ENCODE assay signal across 8 cellular contexts in genomic region chr5:79858097-79858723, GRCh38.
A peak's percentile ranks its signal among the peaks of the same experiment; 100 is the strongest.
DNase-seq lines count a peak whose midpoint lies in the region; ATAC-seq and TF ChIP-seq lines count a peak whose summit lies in the region.

No MANE protein-coding gene starts in this region.

- ATAC-seq in activated T-cell treated with anti-CD3 and anti-CD28 coated beads, Interleukin-2, amount 50 U/mL, for 4 hours: peak; percentile 48 to 52
- no peak for ATAC-seq in stimulated activated naive CD8-positive, alpha-beta T cell treated with anti-CD3 and anti-CD28 coated beads, Interleukin-15, Interleukin-2, amounts not matched to agents 100 U/mL and 50 U/mL, for 24 hours
- ATAC-seq in GM18505 (IDR thresholded peaks at IDR 0.05; ENCODE audit: unreplicated experiment): no peak

- no peaks in the 10 kb centered on the region for H3K27me3 ChIP-seq in CD8-positive, alpha-beta memory T cell (ENCODE audit: insufficient read depth, low read length, poor library complexity, severe bottlenecking)
- H3K27me3 ChIP-seq in neural cell (ENCODE audit: insufficient read depth, low read depth, low read length): no peaks in the 10 kb centered on the region

- H3K36me3 Mint-ChIP-seq in CD8-positive, alpha-beta memory T cell: no peaks in the 10 kb centered on the region
- no peaks in the 10 kb centered on the region for H3K36me3 Mint-ChIP-seq in activated T-cell treated with anti-CD3 and anti-CD28 coated beads, Interleukin-2, amount 50 U/mL, for 4 hours (ENCODE audit: insufficient read depth)

- H3F3A ChIP-seq in neural cell (ENCODE audit: insufficient read depth, low read length, poor library complexity, severe bottlenecking): no peaks in the 10 kb centered on the region

- H3K27ac Mint-ChIP-seq in CD8-positive, alpha-beta memory T cell: no peak overlapping the region

- H3K4me1 Mint-ChIP-seq in CD8-positive, alpha-beta memory T cell: no peaks in the 10 kb centered on the region
- no peaks in the 10 kb centered on the region for H3K4me1 Mint-ChIP-seq in activated T-cell treated with anti-CD3 and anti-CD28 coated beads, Interleukin-2, amount 50 U/mL, for 4 hours (ENCODE audit: low read depth)

- no peak overlapping the region for H2AFZ ChIP-seq in neural cell (ENCODE audit: low read depth, low read length)

- no peaks in the 10 kb centered on the region for H3K9me2 ChIP-seq in neural cell (ENCODE audit: insufficient read depth, low read length)

- H3K4me3 Mint-ChIP-seq in CD8-positive, alpha-beta memory T cell: no peak overlapping the region
- H3K4me3 Mint-ChIP-seq in activated T-cell treated with anti-CD3 and anti-CD28 coated beads, Interleukin-2, amount 50 U/mL, for 4 hours: no peak overlapping the region

- H3K36me3 ChIP-seq in CD8-positive, alpha-beta memory T cell (ENCODE audit: insufficient read depth, low read length): no peaks in the 10 kb centered on the region
- H3K36me3 ChIP-seq in neural cell (ENCODE audit: insufficient read depth, low read length): no peaks in the 10 kb centered on the region

- H3K27ac ChIP-seq in CD8-positive, alpha-beta memory T cell (ENCODE audit: low read depth, low read length): no peak overlapping the region
- H3K27ac ChIP-seq in neural cell (ENCODE audit: low read length): no peak overlapping the region

- H3K4me2 ChIP-seq in neural cell (ENCODE audit: low read length): no peak overlapping the region

- no peaks in the 10 kb centered on the region for H3K4me1 ChIP-seq in CD8-positive, alpha-beta memory T cell (ENCODE audit: insufficient read depth, low read length)

- DNase-seq in CD8-positive, alpha-beta memory T cell: peak; percentile 45 to 76 (median 64)
- DNase-seq in HFF-Myc (ENCODE audit: extremely low read depth, low read depth) (peak; percentile 33), OCI-M2 (lab: John Stamatoyannopoulos, UW; ENCODE audit: unreplicated experiment) (peak; percentile 5), fibroblast of peridontal ligament (ENCODE audit: extremely low read depth) (peak; percentile 78)
- DNase-seq in activated T-cell treated with anti-CD3 and anti-CD28 coated beads, Interleukin-2, amount 50 U/mL, for 4 hours: peak; percentile 81
- peak; percentile 83 for DNase-seq in stimulated activated naive CD8-positive, alpha-beta T cell treated with anti-CD3 and anti-CD28 coated beads, Interleukin-15, Interleukin-2, amounts not matched to agents 100 U/mL and 50 U/mL, for 24 hours

- peaks cover 0 to 6% of the 10 kb centered on the region in 2 donors for H3K27me3 Mint-ChIP-seq in CD8-positive, alpha-beta memory T cell
- peaks cover 3% of the 10 kb centered on the region for H3K27me3 Mint-ChIP-seq in activated T-cell treated with anti-CD3 and anti-CD28 coated beads, Interleukin-2, amount 50 U/mL, for 4 hours (ENCODE audit: low read depth)

- peak; percentile 89 for TF ChIP-seq RAD21 in neural cell (conservative IDR thresholded peaks at IDR 0.05)

- H3K9ac ChIP-seq in neural cell (ENCODE audit: low read length): no peak overlapping the region

- no peaks in the 10 kb centered on the region for H4K20me1 ChIP-seq in neural cell (ENCODE audit: insufficient read depth)

- H3K9me3 ChIP-seq in CD8-positive, alpha-beta memory T cell (ENCODE audit: low read length): no peaks in the 10 kb centered on the region
- H3K9me3 ChIP-seq in neural cell (ENCODE audit: low read length): no peaks in the 10 kb centered on the region

- no peaks in the 10 kb centered on the region for H3K79me2 ChIP-seq in neural cell (replicated peaks; ENCODE audit: insufficient read depth, low read length)

- TF ChIP-seq CTCF in HFF-Myc (IDR thresholded peaks at IDR 0.05; ENCODE audit: low read depth, low read length, missing control alignments) (peak; percentile 95), neural cell (IDR thresholded peaks at IDR 0.05; ENCODE audit: poor library complexity, severe bottlenecking) (peak; percentile 91)

- TF ChIP-seq EP300 in neural cell (conservative IDR thresholded peaks at IDR 0.05; ENCODE audit: poor library complexity, severe bottlenecking): no peak

- TF ChIP-seq POLR2A in GM18505 (IDR thresholded peaks at IDR 0.05; ENCODE audit: borderline replicate concordance, extremely low read depth, insufficient read depth, insufficient read length): no peak

- CTCF ChIA-PET in CD8-positive, alpha-beta memory T cell (lab: Charles Lee): interaction anchor here (0.9 to 2.4 kb wide), 5 partner anchors 12 to 305 kb away, joined by 3 to 11 read pairs (median 5); no protein-coding TSS in a partner anchor

- POLR2A ChIA-PET in CD8-positive, alpha-beta memory T cell (lab: Charles Lee): no interaction called here

- no peak overlapping the region for H3K4me3 ChIP-seq in CD8-positive, alpha-beta memory T cell (ENCODE audit: low read length)
- H3K4me3 ChIP-seq in HFF-Myc (replicated peaks; ENCODE audit: low read depth, low read length) (no peak overlapping the region), neural cell (ENCODE audit: low read length) (no peak overlapping the region)

- H3K9me3 Mint-ChIP-seq in CD8-positive, alpha-beta memory T cell: no peaks in the 10 kb centered on the region
- H3K9me3 Mint-ChIP-seq in activated T-cell treated with anti-CD3 and anti-CD28 coated beads, Interleukin-2, amount 50 U/mL, for 4 hours: no peaks in the 10 kb centered on the region

TF ChIP-seq in neural cell, 6 proteins besides CTCF, POLR2A, EP300 and RAD21:
- no peak for TF ChIP-seq TAF1 (IDR thresholded peaks at IDR 0.05; ENCODE audit: low read depth)
- no peak for TF ChIP-seq POLR2AphosphoS5 (IDR thresholded peaks at IDR 0.05)
- TF ChIP-seq SMC3 (conservative IDR thresholded peaks at IDR 0.05; ENCODE audit: poor library complexity): peak; percentile 92
- TF ChIP-seq MXI1 (conservative IDR thresholded peaks at IDR 0.05; ENCODE audit: poor library complexity, severe bottlenecking): no peak
- no peak for TF ChIP-seq EZH2 (IDR thresholded peaks at IDR 0.05; ENCODE audit: borderline replicate concordance, insufficient read depth, low read length, poor library complexity, severe bottlenecking)
- TF ChIP-seq REST (IDR thresholded peaks at IDR 0.05; ENCODE audit: borderline replicate concordance): no peak

Comparison
In these comparisons a context has a peak if more than half of its experiments do, and no peak if none do; other contexts are left out.
1. DNase-seq: peak in every context shown above with its lines; median percentile 83 in stimulated activated naive CD8-positive, alpha-beta T cell treated with anti-CD3 and anti-CD28 coated beads, Interleukin-15, Interleukin-2, amounts not matched to agents 100 U/mL and 50 U/mL, for 24 hours; 81 in activated T-cell treated with anti-CD3 and anti-CD28 coated beads, Interleukin-2, amount 50 U/mL, for 4 hours; 78 in fibroblast of peridontal ligament; 64 in CD8-positive, alpha-beta memory T cell; 33 in HFF-Myc; 5 in OCI-M2.
2. ATAC-seq: peak in activated T-cell treated with anti-CD3 and anti-CD28 coated beads, Interleukin-2, amount 50 U/mL, for 4 hours (2 of 2); none in stimulated activated naive CD8-positive, alpha-beta T cell treated with anti-CD3 and anti-CD28 coated beads, Interleukin-15, Interleukin-2, amounts not matched to agents 100 U/mL and 50 U/mL, for 24 hours (single experiment) and GM18505 (single experiment).